30 cellular contexts compared by ENCODE assay signal in genomic region chr11:107810875-107811274, GRCh38.
"Had no signal": no experiment of that assay in that cellular context is flagged by ENCODE, and none has a peak within 500 bp of the region (broad histone marks: within the 10 kb centered on the region; RNA-seq: fewer than 3 reads in every experiment).

No MANE protein-coding gene starts in this region.

- ATAC-seq: natural killer cell treated with Interleukin-12 subunit alpha and Interleukin-12 subunit beta and Interleukin-15 and Interleukin-18, amount 100 ng/mL, for 72 hours; psoas muscle; right cardiac atrium; right lobe of liver; stimulated activated effector memory CD8-positive, alpha-beta T cell treated with anti-CD3 and anti-CD28 coated beads, Interleukin-12 subunit alpha, Interleukin-12 subunit beta, amount 100 ng/mL, for 72 hours; stimulated activated naive B cell treated with anti-CD40 and anti-IgM and Interleukin-4, amounts not matched to agents 10 μg/mL and 1 μg/mL and 100 μg/mL, for 72 hours had no signal

- H3K27ac Mint-ChIP-seq: natural killer cell treated with Interleukin-12 subunit alpha and Interleukin-12 subunit beta and Interleukin-15 and Interleukin-18, amount 100 ng/mL, for 72 hours; nephron progenitor cell; progenitor cell of endocrine pancreas; stimulated activated effector memory CD8-positive, alpha-beta T cell treated with anti-CD3 and anti-CD28 coated beads, Interleukin-12 subunit alpha, Interleukin-12 subunit beta, amount 100 ng/mL, for 72 hours; stimulated activated naive B cell treated with anti-CD40 and anti-IgM and Interleukin-4, amounts not matched to agents 10 μg/mL and 1 μg/mL and 100 μg/mL, for 72 hours; stimulated activated naive CD8-positive, alpha-beta T cell treated with anti-CD3 and anti-CD28 coated beads, Interleukin-15, Interleukin-2, amounts not matched to agents 100 ng/mL and 50 ng/mL, for 24 hours had no signal

- DNase-seq: nephron progenitor cell; nucleus accumbens; ovary; posterior cingulate gyrus; psoas muscle; right cardiac atrium; right lobe of liver; sigmoid colon; stimulated activated CD4-positive, alpha-beta T cell treated with anti-CD3 and anti-CD28 coated beads, Interleukin-15, amount 100 ng/mL, for 24 hours; stimulated activated CD4-positive, alpha-beta T cell treated with anti-CD3 and anti-CD28 coated beads, Interleukin-2, amount 100 ng/mL, for 24 hours; stimulated activated CD4-positive, alpha-beta T cell treated with anti-CD3 and anti-CD28 coated beads, Interleukin-2, amount 100 ng/mL, for 48 hours; stimulated activated CD4-positive, alpha-beta T cell treated with anti-CD3 and anti-CD28 coated beads, Interleukin-4, amount 100 ng/mL, for 24 hours; stimulated activated naive B cell treated with anti-CD40 and anti-IgM and Interleukin-4, amounts not matched to agents 10 μg/mL and 1 μg/mL and 100 μg/mL, for 72 hours; stimulated activated naive CD4-positive, alpha-beta T cell treated with Interleukin-2 at 50 U/mL for 16 hours; stomach; thyroid gland; trophoblast cell; upper lobe of left lung had no signal

- H3K27me3 ChIP-seq: ovary, right lobe of liver, sigmoid colon, stomach, thyroid gland, tibial nerve, upper lobe of left lung, vagina had no signal

- H3K4me3 Mint-ChIP-seq: natural killer cell treated with Interleukin-12 subunit alpha and Interleukin-12 subunit beta and Interleukin-15 and Interleukin-18, amount 100 ng/mL, for 72 hours; nephron progenitor cell; neural crest cell; stimulated activated effector memory CD8-positive, alpha-beta T cell treated with anti-CD3 and anti-CD28 coated beads, Interleukin-12 subunit alpha, Interleukin-12 subunit beta, amount 100 ng/mL, for 72 hours; stimulated activated naive B cell treated with anti-CD40 and anti-IgM and Interleukin-4, amounts not matched to agents 10 μg/mL and 1 μg/mL and 100 μg/mL, for 72 hours; stimulated activated naive CD8-positive, alpha-beta T cell treated with anti-CD3 and anti-CD28 coated beads, Interleukin-15, Interleukin-2, amounts not matched to agents 100 ng/mL and 50 ng/mL, for 24 hours had no signal

- H3K27me3 Mint-ChIP-seq: natural killer cell treated with Interleukin-12 subunit alpha and Interleukin-12 subunit beta and Interleukin-15 and Interleukin-18, amount 100 ng/mL, for 72 hours; progenitor cell of endocrine pancreas; stimulated activated naive B cell treated with anti-CD40 and anti-IgM and Interleukin-4, amounts not matched to agents 10 μg/mL and 1 μg/mL and 100 μg/mL, for 72 hours; stimulated activated naive CD8-positive, alpha-beta T cell treated with anti-CD3 and anti-CD28 coated beads, Interleukin-15, Interleukin-2, amounts not matched to agents 100 ng/mL and 50 ng/mL, for 24 hours had no signal

- FAIRE-seq: small intestine, urothelium cell line had no signal

- H3K9me3 ChIP-seq: neutrophil, ovary, psoas muscle, right lobe of liver, sigmoid colon, stomach, thoracic aorta, thyroid gland, tibial nerve, upper lobe of left lung, vagina had no signal

- H3K79me2 ChIP-seq: parathyroid adenoma had no signal

- H3K4me3 ChIP-seq: ovary, psoas muscle, right lobe of liver, sigmoid colon, stomach, thoracic aorta, thyroid gland, tibial nerve, upper lobe of left lung, vagina had no signal

- H3K4me1 ChIP-seq: parathyroid adenoma, psoas muscle, right lobe of liver, sigmoid colon, stomach, thyroid gland, tibial nerve, upper lobe of left lung, vagina had no signal

- H3K27ac ChIP-seq: neutrophil, ovary, parathyroid adenoma, psoas muscle, right lobe of liver, sigmoid colon, stomach, thoracic aorta, thyroid gland, tibial nerve, upper lobe of left lung, vagina had no signal

- H3K4me1 Mint-ChIP-seq: neural crest cell; stimulated activated effector memory CD8-positive, alpha-beta T cell treated with anti-CD3 and anti-CD28 coated beads, Interleukin-12 subunit alpha, Interleukin-12 subunit beta, amount 100 ng/mL, for 72 hours; stimulated activated naive B cell treated with anti-CD40 and anti-IgM and Interleukin-4, amounts not matched to agents 10 μg/mL and 1 μg/mL and 100 μg/mL, for 72 hours had no signal

- H2AFZ ChIP-seq: parathyroid adenoma had no signal

- H3K36me3 ChIP-seq: neutrophil, ovary, right lobe of liver, sigmoid colon, thyroid gland, tibial nerve, upper lobe of left lung, vagina had no signal

- H3K9me3 Mint-ChIP-seq: natural killer cell treated with Interleukin-12 subunit alpha and Interleukin-12 subunit beta and Interleukin-15 and Interleukin-18, amount 100 ng/mL, for 72 hours; nephron progenitor cell; neural crest cell; stimulated activated effector memory CD8-positive, alpha-beta T cell treated with anti-CD3 and anti-CD28 coated beads, Interleukin-12 subunit alpha, Interleukin-12 subunit beta, amount 100 ng/mL, for 72 hours; stimulated activated naive B cell treated with anti-CD40 and anti-IgM and Interleukin-4, amounts not matched to agents 10 μg/mL and 1 μg/mL and 100 μg/mL, for 72 hours; stimulated activated naive CD8-positive, alpha-beta T cell treated with anti-CD3 and anti-CD28 coated beads, Interleukin-15, Interleukin-2, amounts not matched to agents 100 ng/mL and 50 ng/mL, for 24 hours had no signal

- H3K9ac ChIP-seq: parathyroid adenoma had no signal
